ENCODE assay signal across 11 cellular contexts in the genomic region with DNA sequence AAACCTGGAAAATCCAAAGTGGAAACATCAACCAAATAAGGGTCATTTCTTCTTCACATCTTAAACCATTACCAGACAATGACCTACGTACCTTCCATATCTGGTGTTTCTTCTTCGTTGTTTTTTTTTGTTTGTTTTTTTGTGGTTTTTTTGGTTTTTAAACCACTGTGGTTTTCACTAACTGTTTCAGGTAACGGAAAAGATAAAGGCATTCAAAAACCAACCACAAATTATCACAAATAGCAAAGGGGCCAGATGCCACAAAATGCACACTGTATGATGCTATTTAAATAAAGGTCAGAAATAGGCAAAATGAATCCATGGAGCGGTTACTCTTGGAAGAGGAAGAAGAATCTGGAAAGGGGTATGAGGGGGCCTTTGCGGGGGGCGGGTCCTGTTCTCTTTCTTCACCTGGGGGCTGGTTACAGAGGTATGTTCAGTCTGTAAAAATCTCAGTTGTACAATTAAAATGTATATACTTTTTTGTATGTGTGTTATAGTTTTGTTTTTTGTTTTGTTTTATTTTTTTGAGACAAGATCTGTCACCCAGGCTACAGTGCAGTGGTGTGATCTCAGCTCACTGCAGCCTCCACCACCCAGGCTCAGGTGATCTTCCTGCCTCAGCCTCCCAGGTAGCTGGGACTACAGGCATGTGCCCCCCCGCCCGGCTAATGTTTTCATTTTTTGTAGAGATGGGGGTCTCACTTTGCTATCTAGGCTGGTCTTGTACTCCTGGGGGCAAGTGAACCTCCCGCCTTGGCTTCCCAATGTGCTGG. TPM values are rescaled to one million over a fixed set of nuclear protein-coding genes. Genes with fewer than 3 reads are reported as not detected.
A peak's percentile ranks its signal among the peaks of the same experiment; 100 is the strongest.
DNase-seq lines count a peak whose midpoint lies in the region; ATAC-seq and TF ChIP-seq lines count a peak whose summit lies in the region.
"Had no signal": no experiment of that assay in that cellular context is flagged by ENCODE, and none has a peak within 500 bp of the region (broad histone marks: within the 10 kb centered on the region; RNA-seq: fewer than 3 reads in every experiment).

No MANE protein-coding gene starts in this region.

- H3K27ac Mint-ChIP-seq in CD4-positive, alpha-beta T cell: peak overlapping the region; percentile 94
- H3K27ac Mint-ChIP-seq in IgD-negative memory B cell (peak overlapping the region; percentile 14 to 88 (median 73)), nephron (peak overlapping the region; percentile 90 to 92 (median 90))

- no peak overlapping the region for H3K4me2 ChIP-seq in mesenchymal stem cell (ENCODE audit: low read length, poor library complexity, severe bottlenecking)

- CTCF ChIA-PET in CD4-positive, alpha-beta T cell (lab: Charles Lee): interaction anchor here (0.8 kb wide), 1 partner anchor 25 kb away, joined by 3 read pairs; no protein-coding TSS in a partner anchor

- H3K4ac ChIP-seq in mesenchymal stem cell (ENCODE audit: low read depth in 1 of 2, low read length in 2 of 2): no peak overlapping the region

- DNase-seq in CD4-positive, alpha-beta T cell: peak in 4 of 10 experiments; percentile 17 to 43 (median 31)
- DNase-seq in ascending aorta (ENCODE audit: low spot score in 2 of 2) (no peak), mesenchymal stem cell (no peak), sciatic nerve (ENCODE audit: low spot score) (no peak)
- no peak for DNase-seq in stimulated activated CD4-positive, alpha-beta T cell treated with anti-CD3 and anti-CD28 coated beads, Interleukin-1b, Interleukin-23, amount 100 ng/mL, for 48 hours
- DNase-seq: cerebellar nuclear complex; NCI-H1417; stimulated activated CD8-positive, alpha-beta memory T cell treated with anti-CD3 and anti-CD28 coated beads, Interleukin-4, amount 100 ng/mL, for 48 hours had no signal

- no peak overlapping the region for H2AK5ac ChIP-seq in mesenchymal stem cell (ENCODE audit: low read length, severe bottlenecking)

- no peak overlapping the region for H3K14ac ChIP-seq in mesenchymal stem cell (ENCODE audit: low read length in 2 of 2)

- no peaks in the 10 kb centered on the region for H3K27me3 Mint-ChIP-seq in CD4-positive, alpha-beta T cell
- no peaks in the 10 kb centered on the region for H3K27me3 Mint-ChIP-seq in IgD-negative memory B cell
- no peaks in the 10 kb centered on the region for H3K27me3 Mint-ChIP-seq in nephron (ENCODE audit: low read depth)

- H2BK15ac ChIP-seq in mesenchymal stem cell (ENCODE audit: low read depth, poor library complexity, severe bottlenecking): no peak overlapping the region

- H4K91ac ChIP-seq in mesenchymal stem cell (ENCODE audit: low read length): no peak overlapping the region

- no peaks in the 10 kb centered on the region for H3K27me3 ChIP-seq in CD4-positive, alpha-beta T cell (ENCODE audit: control insufficient read depth, insufficient read depth, low read length)
- H3K27me3 ChIP-seq in ascending aorta (no peaks in the 10 kb centered on the region), mesenchymal stem cell (ENCODE audit: control insufficient read depth in 1 of 2, insufficient read depth in 1 of 2, low read length in 2 of 2) (no peaks in the 10 kb centered on the region)

- ATAC-seq in CD4-positive, alpha-beta T cell (ENCODE audit: poor library complexity): peak; percentile 5
- no peak for ATAC-seq in GM19463 (IDR thresholded peaks at IDR 0.05; ENCODE audit: unreplicated experiment)
- ATAC-seq in sciatic nerve: no peak

- H3K9me3 ChIP-seq in CD4-positive, alpha-beta T cell (ENCODE audit: control insufficient read depth, low read length): no peaks in the 10 kb centered on the region
- peaks cover 3 to 4% of the 10 kb centered on the region in 2 donors for H3K9me3 ChIP-seq in ascending aorta
- H3K9me3 ChIP-seq in mesenchymal stem cell (ENCODE audit: control insufficient read depth, low read length): peaks cover 18% of the 10 kb centered on the region

- peaks cover 29% of the 10 kb centered on the region for H3K79me1 ChIP-seq in mesenchymal stem cell (replicated peaks; ENCODE audit: low read length, poor library complexity, severe bottlenecking)

- intact Hi-C loops in CD4-positive, alpha-beta T cell (cut with DNase I, micrococcal nuclease): no loop called here
- intact Hi-C loops in ascending aorta (cut with DNase I) (no loop called here), sciatic nerve (cut with DNase I) (no loop called here)

- peaks cover 40 to 42% of the 10 kb centered on the region in 2 donors for H3K36me3 ChIP-seq in ascending aorta
- H3K36me3 ChIP-seq in mesenchymal stem cell (ENCODE audit: control insufficient read depth in 1 of 2, insufficient read depth in 2 of 2, low read depth in 1 of 2, low read length in 2 of 2): peaks cover 45 to 49% of the 10 kb centered on the region in 2 experiments

- no peak overlapping the region for H2AFZ ChIP-seq in mesenchymal stem cell (ENCODE audit: low read depth, low read length)

- H3K4me3 ChIP-seq in ascending aorta: no peak overlapping the region
- H3K4me3 ChIP-seq in mesenchymal stem cell (ENCODE audit: insufficient read depth in 1 of 2, low read depth in 1 of 2, low read length in 2 of 2): no peak overlapping the region

- H3K36me3 Mint-ChIP-seq in CD4-positive, alpha-beta T cell (ENCODE audit: low read depth): peaks cover 72% of the 10 kb centered on the region
- H3K36me3 Mint-ChIP-seq in IgD-negative memory B cell (peaks cover 21% of the 10 kb centered on the region), nephron (ENCODE audit: low read depth) (peaks cover 48% of the 10 kb centered on the region)

- no peak overlapping the region for H3K9ac ChIP-seq in mesenchymal stem cell (ENCODE audit: low read length)

- no peak overlapping the region for H2BK5ac ChIP-seq in mesenchymal stem cell (ENCODE audit: low read depth, low read length, poor library complexity, severe bottlenecking)

- POLR2A ChIA-PET in CD4-positive, alpha-beta T cell (lab: Charles Lee): interaction anchor here (0.7 to 1.2 kb wide), 4 partner anchors 25 to 186 kb away, joined by 3 to 5 read pairs (median 4); no protein-coding TSS in a partner anchor

- H3K27ac ChIP-seq in CD4-positive, alpha-beta T cell (ENCODE audit: low read depth, low read length): peak overlapping the region; percentile 62
- peak overlapping the region; percentile 34 to 39 for H3K27ac ChIP-seq in ascending aorta
- no peak overlapping the region for H3K27ac ChIP-seq in mesenchymal stem cell (ENCODE audit: low read length, poor library complexity, severe bottlenecking)

- H3K4me1 ChIP-seq in ascending aorta (peaks cover 9% of the 10 kb centered on the region in 2 donors), mesenchymal stem cell (ENCODE audit: control insufficient read depth, insufficient read depth, low read depth, low read length) (peaks cover 5% of the 10 kb centered on the region)

- no peak overlapping the region for H3K18ac ChIP-seq in mesenchymal stem cell (ENCODE audit: low read depth in 1 of 2, low read length in 2 of 2)

- H3K4me1 Mint-ChIP-seq in CD4-positive, alpha-beta T cell (ENCODE audit: low read depth): peaks cover 64% of the 10 kb centered on the region
- H3K4me1 Mint-ChIP-seq in IgD-negative memory B cell (peaks cover 6 to 22% (median 18%) of the 10 kb centered on the region in 3 donors), nephron (peaks cover 38% of the 10 kb centered on the region)

- H2BK12ac ChIP-seq in mesenchymal stem cell (ENCODE audit: low read length in 2 of 2): no peak overlapping the region

- no peak overlapping the region for H2BK120ac ChIP-seq in mesenchymal stem cell (ENCODE audit: low read depth, low read length)

- H3K4me3 Mint-ChIP-seq in CD4-positive, alpha-beta T cell: peak overlapping the region; percentile 54
- peak overlapping the region in 3 of 4 donors; percentile 55 to 84 (median 75) for H3K4me3 Mint-ChIP-seq in IgD-negative memory B cell
- H3K4me3 Mint-ChIP-seq in nephron: no peak overlapping the region

- no peaks in the 10 kb centered on the region for H3K9me3 Mint-ChIP-seq in CD4-positive, alpha-beta T cell
- H3K9me3 Mint-ChIP-seq in IgD-negative memory B cell: peaks cover 0 to 4% (median 0%) of the 10 kb centered on the region in 3 donors
- peaks cover 14% of the 10 kb centered on the region for H3K9me3 Mint-ChIP-seq in nephron

- no peak overlapping the region for H3K23ac ChIP-seq in mesenchymal stem cell (ENCODE audit: low read length in 2 of 2)

- TF ChIP-seq CTCF in CD4-positive, alpha-beta T cell (IDR thresholded peaks at IDR 0.05): no peak
- TF ChIP-seq CTCF in ascending aorta (IDR thresholded peaks at IDR 0.05): no peak
- TF ChIP-seq CTCF in nephron (IDR thresholded peaks at IDR 0.05; ENCODE audit: unreplicated experiment in 3 of 3): no peak

- H4K8ac ChIP-seq in mesenchymal stem cell (ENCODE audit: low read length): no peak overlapping the region

- WGBS in mesenchymal stem cell: 94% methylated on average over 6 of the region's 9 CpGs

RNA-seq across cellular contexts. Expression of gene LITAF, which starts 29.6 kb away (rescaled TPM):
- total RNA-seq in CD4-positive, alpha-beta T cell: 100 to 1,000 TPM; 226 to 257 TPM
- polyA plus RNA-seq in IgD-negative memory B cell: 318 TPM
- total RNA-seq in ascending aorta (40.7 TPM), sciatic nerve (200 TPM)
- 137 TPM for polyA plus RNA-seq in mesenchymal stem cell (2013, experiment 1 of 2)
- 138 TPM for polyA plus RNA-seq in mesenchymal stem cell (2013, experiment 2 of 2)

Comparison
In these comparisons a context has a peak if more than half of its experiments do, and no peak if none do; other contexts are left out.
1. H3K4me3 Mint-ChIP-seq: peak in CD4-positive, alpha-beta T cell (single experiment) and IgD-negative memory B cell (3 of 4); none in nephron (0 of 3).
2. Peak in every context shown above with its lines, with median percentiles within 50 percentile points of each other: H3K27ac Mint-ChIP-seq.